8 cellular contexts compared by ENCODE assay signal in the genomic region with DNA sequence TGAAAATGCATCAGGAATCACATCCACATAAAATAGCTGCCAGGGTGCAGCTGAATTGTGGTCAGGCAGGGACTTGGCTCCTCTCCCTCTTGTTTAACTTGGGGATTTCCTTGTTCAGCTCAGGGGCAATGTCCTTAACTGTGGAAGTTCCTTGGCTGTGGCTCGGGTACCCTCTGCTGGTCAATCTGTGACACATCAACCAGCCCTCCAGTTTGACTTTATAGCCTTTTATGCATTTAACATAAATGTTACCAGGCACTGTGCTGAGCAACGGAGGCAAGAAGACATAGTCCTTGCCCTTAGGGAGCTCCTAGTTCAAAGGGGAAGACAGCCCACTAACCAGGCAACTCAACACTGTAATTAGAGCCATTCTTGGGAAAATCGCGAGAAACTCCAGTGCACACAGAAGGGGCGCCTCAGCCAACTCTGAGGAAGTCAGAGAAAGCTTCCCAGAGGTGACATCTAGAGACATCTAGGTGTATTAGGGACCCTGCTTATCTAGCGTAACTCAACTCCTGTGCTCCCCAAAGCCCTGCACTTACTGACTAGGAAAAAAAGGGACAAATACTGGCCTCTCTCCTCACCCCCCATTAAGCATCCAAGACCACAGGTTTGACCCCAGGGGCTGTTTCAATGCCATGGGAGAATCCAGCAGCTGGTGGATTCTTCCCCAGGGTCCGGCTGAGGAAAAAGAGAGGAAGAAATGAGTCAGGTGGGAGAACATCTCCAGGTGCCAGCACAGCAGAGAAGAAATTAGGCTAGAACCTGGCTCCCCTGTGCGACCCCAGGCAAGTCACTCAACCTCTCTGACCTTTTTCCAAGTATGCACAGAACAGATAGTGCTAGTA. TPM values are rescaled to one million over a fixed set of nuclear protein-coding genes. Genes with fewer than 3 reads are reported as not detected.
DNase-seq lines count a peak whose midpoint lies in the region; ATAC-seq and TF ChIP-seq lines count a peak whose summit lies in the region.

No MANE protein-coding gene starts in this region.

- H2AFZ ChIP-seq in parathyroid adenoma = peak overlapping the region; percentile 94

- H3K9ac ChIP-seq in parathyroid adenoma = no peak overlapping the region

- H3K9me3 ChIP-seq in MG63 (no peaks in the 10 kb centered on the region), SJCRH30 (replicated peaks) (no peaks in the 10 kb centered on the region), parathyroid adenoma (ENCODE audit: control insufficient read depth, low read length) (no peaks in the 10 kb centered on the region)

- peak overlapping the region; percentile 92 for H3K4me2 ChIP-seq in parathyroid adenoma (ENCODE audit: low read length)

- peak; percentile 84 for DNase-seq in Daoy (ENCODE audit: low read depth)
- peak; percentile 84 for DNase-seq in MG63
- peak; percentile 72 to 87 for DNase-seq in SJCRH30
- DNase-seq in activated naive CD4-positive, alpha-beta T cell treated with anti-CD3 and anti-CD28 coated beads, Interleukin-2, amount 50 U/mL, for 16 hours = peak; percentile 56
- DNase-seq in germinal center (ENCODE audit: low spot score) = peak; percentile 62
- peak; percentile 87 for DNase-seq in ureter (ENCODE audit: low spot score)

- no peaks in the 10 kb centered on the region for H3K79me2 ChIP-seq in parathyroid adenoma

- H3K4me1 ChIP-seq in SJCRH30 = no peaks in the 10 kb centered on the region; the same call in 1 of the 2 replicates
- H3K4me1 ChIP-seq in parathyroid adenoma = peaks cover 12% of the 10 kb centered on the region

- H3K27me3 ChIP-seq in MG63 (no peaks in the 10 kb centered on the region), SJCRH30 (no peaks in the 10 kb centered on the region), parathyroid adenoma (ENCODE audit: control insufficient read depth, insufficient read depth, low read length) (no peaks in the 10 kb centered on the region)

- no peak overlapping the region for H3K27ac ChIP-seq in SJCRH30
- peak overlapping the region; percentile 90 for H3K27ac ChIP-seq in parathyroid adenoma

- H3K4me3 ChIP-seq in MG63 = no peak overlapping the region
- H3K4me3 ChIP-seq in SJCRH30 = no peak overlapping the region
- H3K4me3 ChIP-seq in parathyroid adenoma (ENCODE audit: low read depth, low read length) = peak overlapping the region; percentile 7

- H3K36me3 ChIP-seq in MG63 (no peaks in the 10 kb centered on the region), SJCRH30 (no peaks in the 10 kb centered on the region), parathyroid adenoma (ENCODE audit: control insufficient read depth, insufficient read depth, low read length) (no peaks in the 10 kb centered on the region)

- peak; percentile 87 for TF ChIP-seq CTCF in parathyroid adenoma (IDR thresholded peaks at IDR 0.05)

- ATAC-seq in HG03460 (IDR thresholded peaks at IDR 0.05; ENCODE audit: unreplicated experiment) = no peak

RNA-seq across cellular contexts. Expression of gene EEF2K, which starts 17.3 kb away (rescaled TPM):
- 7.3 and 7.9 TPM in 2 replicates for total RNA-seq in Daoy (2014; rRNA removed; shearing (Covaris generic))
- total RNA-seq in MG63 (2014; rRNA removed; shearing (Covaris generic); ENCODE audit: low replicate concordance) = 11.5 and 27.1 TPM in 2 replicates
- 22.0 and 23.0 TPM in 2 replicates for total RNA-seq in SJCRH30 (2014; rRNA removed; shearing (Covaris generic))
- total RNA-seq in ureter = 52.7 TPM

RNA-seq across cellular contexts. Expression of gene SDR42E2, which starts 26.5 kb away (rescaled TPM):
- total RNA-seq in Daoy (2014; rRNA removed; shearing (Covaris generic)) = not detected in 2 replicates
- total RNA-seq in MG63 (2014; rRNA removed; shearing (Covaris generic); ENCODE audit: low replicate concordance) = not detected in 2 replicates
- total RNA-seq in SJCRH30 (2014; rRNA removed; shearing (Covaris generic)) = not detected in 2 replicates
- 0.18 TPM for total RNA-seq in ureter
